1 cellular context compared by ENCODE assay signal in genomic region chr13:98976941-98977340, GRCh38.
TF ChIP-seq lines count a peak whose summit lies in the region.

No MANE protein-coding gene starts in this region.

TF ChIP-seq in WTC11, 78 proteins besides CTCF, POLR2A, EP300 and RAD21 (continued from another document):
- TF ChIP-seq ZMAT4 (CRISPR knock-in tag; IDR thresholded peaks at IDR 0.05) (no peak), STAT6 (CRISPR knock-in tag; conservative IDR thresholded peaks at IDR 0.05; ENCODE audit: low read depth) (no peak)
